In the genomic region with DNA sequence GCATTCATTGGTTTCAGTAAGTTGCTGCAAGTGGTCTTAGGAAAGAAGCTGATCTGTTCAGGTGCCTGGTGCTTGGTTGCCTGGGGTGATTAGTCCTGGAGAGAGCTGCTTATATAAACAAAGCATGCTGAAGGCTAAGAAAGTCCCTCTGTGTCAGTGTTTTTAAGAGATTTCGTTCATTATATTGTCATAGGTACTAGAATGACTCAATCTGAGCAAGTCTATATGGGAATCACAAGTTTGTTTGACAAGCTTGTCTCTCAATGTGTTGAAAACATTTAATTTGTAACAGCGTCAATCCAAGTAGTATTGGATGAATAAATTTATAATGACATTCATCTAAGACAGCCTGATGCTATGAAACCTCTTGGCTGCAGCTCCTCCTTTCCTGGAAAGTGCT, we compare ENCODE assay signal across 1 cellular context.
TF ChIP-seq lines count a peak whose summit lies in the region.

No MANE protein-coding gene starts in this region.

TF ChIP-seq in GM12878, 131 proteins besides CTCF, POLR2A, EP300 and RAD21 (continued from another document):
- TF ChIP-seq, protein P1, sequence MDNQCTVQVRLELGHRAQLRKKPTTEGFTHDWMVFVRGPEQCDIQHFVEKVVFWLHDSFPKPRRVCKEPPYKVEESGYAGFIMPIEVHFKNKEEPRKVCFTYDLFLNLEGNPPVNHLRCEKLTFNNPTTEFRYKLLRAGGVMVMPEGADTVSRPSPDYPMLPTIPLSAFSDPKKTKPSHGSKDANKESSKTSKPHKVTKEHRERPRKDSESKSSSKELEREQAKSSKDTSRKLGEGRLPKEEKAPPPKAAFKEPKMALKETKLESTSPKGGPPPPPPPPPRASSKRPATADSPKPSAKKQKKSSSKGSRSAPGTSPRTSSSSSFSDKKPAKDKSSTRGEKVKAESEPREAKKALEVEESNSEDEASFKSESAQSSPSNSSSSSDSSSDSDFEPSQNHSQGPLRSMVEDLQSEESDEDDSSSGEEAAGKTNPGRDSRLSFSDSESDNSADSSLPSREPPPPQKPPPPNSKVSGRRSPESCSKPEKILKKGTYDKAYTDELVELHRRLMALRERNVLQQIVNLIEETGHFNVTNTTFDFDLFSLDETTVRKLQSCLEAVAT (IDR thresholded peaks at IDR 0.05) = no peak
